In genomic region chr6:18506387-18507017, GRCh38 we compare ENCODE assay signal across 18 cellular contexts.
DNase-seq lines count a peak whose midpoint lies in the region; ATAC-seq and TF ChIP-seq lines count a peak whose summit lies in the region.
"Had no signal": no experiment of that assay in that cellular context is flagged by ENCODE, and none has a peak within 500 bp of the region (broad histone marks: within the 10 kb centered on the region; RNA-seq: fewer than 3 reads in every experiment).

No MANE protein-coding gene starts in this region.

- no peaks in the 10 kb centered on the region for H3K27me3 ChIP-seq in endocrine pancreas (ENCODE audit: control insufficient read depth, insufficient read depth, low read length)
- H3K27me3 ChIP-seq in upper lobe of right lung: no peaks in the 10 kb centered on the region
- H3K27me3 ChIP-seq: ascending aorta, colonic mucosa, gastroesophageal sphincter, MG63, uterus had no signal

- no peak for TF ChIP-seq CTCF in upper lobe of right lung (IDR thresholded peaks at IDR 0.05)

- H3K4me1 ChIP-seq in endocrine pancreas (ENCODE audit: control insufficient read depth, insufficient read depth, low read length) (no peaks in the 10 kb centered on the region), upper lobe of right lung (peaks cover 6% of the 10 kb centered on the region)
- H3K4me1 ChIP-seq: colonic mucosa, uterus had no signal

- intact Hi-C loops in upper lobe of right lung (cut with DNase I): no loop called here

- peak; percentile 12 for DNase-seq in A172 (ENCODE audit: low spot score)
- peak; percentile 8 for DNase-seq in G401 (ENCODE audit: low spot score)
- DNase-seq in NCI-H748 (lab: John Stamatoyannopoulos, UW; ENCODE audit: unreplicated experiment): peak; percentile 92
- DNase-seq in stimulated activated CD4-positive, alpha-beta T cell treated with anti-CD3 and anti-CD28 coated beads, Interleukin-1b, Interleukin-23, amount 100 ng/mL, for 48 hours: no peak
- DNase-seq in upper lobe of right lung: no peak
- DNase-seq: activated CD4-positive, alpha-beta T cell treated with anti-CD3 and anti-CD28 coated beads, Interleukin-2, amount 10 ng/mL, durations not matched to agents 24 days and 14 days; activated naive CD4-positive, alpha-beta T cell treated with Interleukin-2 at 50 U/mL for 16 hours; colonic mucosa; MG63; naive thymus-derived CD8-positive, alpha-beta T cell; psoas muscle; stimulated activated CD4-positive, alpha-beta T cell treated with anti-CD3 and anti-CD28 coated beads, Interleukin-15, amount 100 ng/mL, for 24 hours; uterus had no signal

- H3K9me3 ChIP-seq in endocrine pancreas (ENCODE audit: control insufficient read depth, low read length): no peaks in the 10 kb centered on the region
- H3K9me3 ChIP-seq in upper lobe of right lung: no peaks in the 10 kb centered on the region
- H3K9me3 ChIP-seq: ascending aorta, colonic mucosa, gastroesophageal sphincter, MG63, psoas muscle, uterus had no signal

- no peak for ATAC-seq in GM18858 (IDR thresholded peaks at IDR 0.05; ENCODE audit: unreplicated experiment)
- ATAC-seq in upper lobe of right lung: no peak
- no peak for ATAC-seq in GM19328 (IDR thresholded peaks at IDR 0.05; ENCODE audit: unreplicated experiment)
- ATAC-seq: gastroesophageal sphincter; naive thymus-derived CD8-positive, alpha-beta T cell; psoas muscle had no signal

- in situ Hi-C loops in G401 (cut with HindIII; ENCODE audit: low sequenced_read_pairs): no loop called here

- H3K36me3 ChIP-seq in endocrine pancreas (ENCODE audit: control insufficient read depth, insufficient read depth, low read length) (no peaks in the 10 kb centered on the region), upper lobe of right lung (no peaks in the 10 kb centered on the region)
- H3K36me3 ChIP-seq: ascending aorta, colonic mucosa, gastroesophageal sphincter, MG63, uterus had no signal

- no peak overlapping the region for H3K9ac ChIP-seq in endocrine pancreas (ENCODE audit: control insufficient read depth, insufficient read depth, low read length)

- peak overlapping the region; percentile 19 for H3K4me3 ChIP-seq in endocrine pancreas (ENCODE audit: control insufficient read depth, insufficient read depth, low read length)
- H3K4me3 ChIP-seq in upper lobe of right lung: no peak overlapping the region
- H3K4me3 ChIP-seq: ascending aorta, colonic mucosa, gastroesophageal sphincter, MG63, psoas muscle, uterus had no signal

- no peak overlapping the region for H3K27ac ChIP-seq in upper lobe of right lung
- H3K27ac ChIP-seq: ascending aorta, colonic mucosa, gastroesophageal sphincter, psoas muscle, uterus had no signal

Comparison
In these comparisons a context has a peak if more than half of its experiments do, and no peak if none do; other contexts are left out.
1. DNase-seq: peak in A172 (single experiment), G401 (single experiment) and NCI-H748 (single experiment); none in stimulated activated CD4-positive, alpha-beta T cell treated with anti-CD3 and anti-CD28 coated beads, Interleukin-1b, Interleukin-23, amount 100 ng/mL, for 48 hours (single experiment) and upper lobe of right lung (single experiment).